Comparison of ENCODE assay signal across 21 cellular contexts in the genomic region with DNA sequence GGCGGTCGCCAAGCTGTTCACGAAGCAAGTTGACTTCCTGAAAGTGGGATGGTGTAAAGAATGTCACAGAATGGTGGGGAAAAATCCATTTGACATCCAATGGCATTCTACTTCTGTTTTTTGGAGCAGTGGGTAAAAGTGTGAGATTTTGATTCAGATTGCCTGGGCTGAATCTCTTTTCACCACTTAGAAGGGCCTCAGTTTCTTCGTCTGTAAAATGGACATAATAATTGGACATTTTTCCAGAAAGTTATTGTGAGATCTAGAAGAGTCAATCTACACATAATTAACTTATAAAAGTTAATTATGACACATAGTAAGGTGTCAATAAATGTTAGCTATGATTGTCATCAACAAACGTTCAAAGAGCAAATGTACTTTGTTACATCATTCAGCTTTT. TPM values are rescaled to one million over a fixed set of nuclear protein-coding genes. Genes with fewer than 3 reads are reported as not detected.
"Had no signal": no experiment of that assay in that cellular context is flagged by ENCODE, and none has a peak within 500 bp of the region (broad histone marks: within the 10 kb centered on the region; RNA-seq: fewer than 3 reads in every experiment).

No MANE protein-coding gene starts in this region.

- DNase-seq: activated CD4-positive, alpha-beta T cell treated with anti-CD3 and anti-CD28 coated beads, Interleukin-2, amount 50 U/mL, for 1 hour; activated CD8-positive, alpha-beta memory T cell treated with anti-CD3 and anti-CD28 coated beads for 24 hours; activated naive CD4-positive, alpha-beta T cell; aorta; kidney glomerular epithelial cell; spleen; SW 1271 had no signal

- H3K9me3 Mint-ChIP-seq: activated T-helper 1 cell treated with anti-CD3 and anti-CD28 coated beads, Interleukin-12 subunit alpha, Interleukin-12 subunit beta, Interleukin-2, Interleukin-4 antibody, amounts not matched to agents 30 ng/mL and 10 ng/mL and 1 ng/mL, durations not matched to agents 14 hours and 24 hours and 36 hours; stimulated activated naive CD8-positive, alpha-beta T cell treated with anti-CD3 and anti-CD28 coated beads, Interleukin-15, Interleukin-2, amounts not matched to agents 100 ng/mL and 50 ng/mL, for 24 hours; T-helper 2 cell treated with Interferon-gamma antibody and Interleukin-4, amounts not matched to agents 5 μg/mL and 100 μg/mL, for 36 hours had no signal

- H3K27ac Mint-ChIP-seq: activated T-helper 1 cell treated with anti-CD3 and anti-CD28 coated beads, Interleukin-12 subunit alpha, Interleukin-12 subunit beta, Interleukin-2, Interleukin-4 antibody, amounts not matched to agents 30 ng/mL and 10 ng/mL and 1 ng/mL, durations not matched to agents 14 hours and 24 hours and 36 hours; stimulated activated naive CD8-positive, alpha-beta T cell treated with anti-CD3 and anti-CD28 coated beads, Interleukin-15, Interleukin-2, amounts not matched to agents 100 ng/mL and 50 ng/mL, for 24 hours; T-helper 2 cell treated with Interferon-gamma antibody and Interleukin-4, amounts not matched to agents 5 μg/mL and 100 μg/mL, for 36 hours had no signal

- H3K4me1 ChIP-seq: right atrium auricular region, spleen, suprapubic skin, upper lobe of left lung had no signal

- H3K36me3 ChIP-seq: neutrophil, right atrium auricular region, spleen, suprapubic skin, upper lobe of left lung had no signal

- H3K4me3 Mint-ChIP-seq: activated T-helper 1 cell treated with anti-CD3 and anti-CD28 coated beads, Interleukin-12 subunit alpha, Interleukin-12 subunit beta, Interleukin-2, Interleukin-4 antibody, amounts not matched to agents 30 ng/mL and 10 ng/mL and 1 ng/mL, durations not matched to agents 14 hours and 24 hours and 36 hours; stimulated activated naive CD8-positive, alpha-beta T cell treated with anti-CD3 and anti-CD28 coated beads, Interleukin-15, Interleukin-2, amounts not matched to agents 100 ng/mL and 50 ng/mL, for 24 hours; T-helper 2 cell treated with Interferon-gamma antibody and Interleukin-4, amounts not matched to agents 5 μg/mL and 100 μg/mL, for 36 hours had no signal

- H3K9me3 ChIP-seq: neutrophil, right atrium auricular region, spleen, suprapubic skin, upper lobe of left lung had no signal

- H3K27ac ChIP-seq: neutrophil, right atrium auricular region, spleen, suprapubic skin, upper lobe of left lung had no signal

- H3K27me3 ChIP-seq: right atrium auricular region, suprapubic skin, upper lobe of left lung had no signal

- H3K4me3 ChIP-seq: right atrium auricular region, spleen, suprapubic skin, upper lobe of left lung had no signal

RNA-seq across cellular contexts. Expression of a gene that starts 3.0 kb away (rescaled TPM):
- total RNA-seq: activated T-helper 1 cell treated with anti-CD3 and anti-CD28 coated beads, Interleukin-12 subunit alpha, Interleukin-12 subunit beta, Interleukin-2, Interleukin-4 antibody, amounts not matched to agents 30 ng/mL and 10 ng/mL and 1 ng/mL, durations not matched to agents 14 hours and 24 hours and 36 hours; aorta; bronchial epithelial cell; esophagus mucosa; fibroblast of villous mesenchyme; glomerular endothelial cell; liver; posterior vena cava; right atrium auricular region; SK-MEL-5; spleen had no signal
- polyA plus RNA-seq: aorta, liver, spleen had no signal

RNA-seq across cellular contexts. Expression of a gene that starts 12.8 kb away (rescaled TPM):
- total RNA-seq: activated T-helper 1 cell treated with anti-CD3 and anti-CD28 coated beads, Interleukin-12 subunit alpha, Interleukin-12 subunit beta, Interleukin-2, Interleukin-4 antibody, amounts not matched to agents 30 ng/mL and 10 ng/mL and 1 ng/mL, durations not matched to agents 14 hours and 24 hours and 36 hours; aorta; bronchial epithelial cell; esophagus mucosa; fibroblast of villous mesenchyme; glomerular endothelial cell; liver; posterior vena cava; right atrium auricular region; SK-MEL-5; spleen; upper lobe of left lung had no signal
- polyA plus RNA-seq: aorta, liver, spleen had no signal

RNA-seq across cellular contexts. Expression of a gene that starts 14.4 kb away (rescaled TPM):
- total RNA-seq: activated T-helper 1 cell treated with anti-CD3 and anti-CD28 coated beads, Interleukin-12 subunit alpha, Interleukin-12 subunit beta, Interleukin-2, Interleukin-4 antibody, amounts not matched to agents 30 ng/mL and 10 ng/mL and 1 ng/mL, durations not matched to agents 14 hours and 24 hours and 36 hours; aorta; bronchial epithelial cell; esophagus mucosa; fibroblast of villous mesenchyme; glomerular endothelial cell; liver; posterior vena cava; right atrium auricular region; SK-MEL-5; spleen; upper lobe of left lung had no signal
- polyA plus RNA-seq: aorta, liver, spleen had no signal

RNA-seq across cellular contexts. Expression of a gene that starts 18.6 kb away (rescaled TPM):
- total RNA-seq: activated T-helper 1 cell treated with anti-CD3 and anti-CD28 coated beads, Interleukin-12 subunit alpha, Interleukin-12 subunit beta, Interleukin-2, Interleukin-4 antibody, amounts not matched to agents 30 ng/mL and 10 ng/mL and 1 ng/mL, durations not matched to agents 14 hours and 24 hours and 36 hours; aorta; bronchial epithelial cell; esophagus mucosa; fibroblast of villous mesenchyme; glomerular endothelial cell; liver; posterior vena cava; right atrium auricular region; SK-MEL-5; spleen; upper lobe of left lung had no signal
- polyA plus RNA-seq: aorta, liver, spleen had no signal

RNA-seq across cellular contexts. Expression of a gene that starts 27.8 kb away (rescaled TPM):
- total RNA-seq: activated T-helper 1 cell treated with anti-CD3 and anti-CD28 coated beads, Interleukin-12 subunit alpha, Interleukin-12 subunit beta, Interleukin-2, Interleukin-4 antibody, amounts not matched to agents 30 ng/mL and 10 ng/mL and 1 ng/mL, durations not matched to agents 14 hours and 24 hours and 36 hours; aorta; bronchial epithelial cell; esophagus mucosa; fibroblast of villous mesenchyme; glomerular endothelial cell; liver; posterior vena cava; right atrium auricular region; SK-MEL-5; spleen; upper lobe of left lung had no signal
- polyA plus RNA-seq: aorta, liver, spleen had no signal
